1 cellular context compared by ENCODE assay signal in the genomic region with DNA sequence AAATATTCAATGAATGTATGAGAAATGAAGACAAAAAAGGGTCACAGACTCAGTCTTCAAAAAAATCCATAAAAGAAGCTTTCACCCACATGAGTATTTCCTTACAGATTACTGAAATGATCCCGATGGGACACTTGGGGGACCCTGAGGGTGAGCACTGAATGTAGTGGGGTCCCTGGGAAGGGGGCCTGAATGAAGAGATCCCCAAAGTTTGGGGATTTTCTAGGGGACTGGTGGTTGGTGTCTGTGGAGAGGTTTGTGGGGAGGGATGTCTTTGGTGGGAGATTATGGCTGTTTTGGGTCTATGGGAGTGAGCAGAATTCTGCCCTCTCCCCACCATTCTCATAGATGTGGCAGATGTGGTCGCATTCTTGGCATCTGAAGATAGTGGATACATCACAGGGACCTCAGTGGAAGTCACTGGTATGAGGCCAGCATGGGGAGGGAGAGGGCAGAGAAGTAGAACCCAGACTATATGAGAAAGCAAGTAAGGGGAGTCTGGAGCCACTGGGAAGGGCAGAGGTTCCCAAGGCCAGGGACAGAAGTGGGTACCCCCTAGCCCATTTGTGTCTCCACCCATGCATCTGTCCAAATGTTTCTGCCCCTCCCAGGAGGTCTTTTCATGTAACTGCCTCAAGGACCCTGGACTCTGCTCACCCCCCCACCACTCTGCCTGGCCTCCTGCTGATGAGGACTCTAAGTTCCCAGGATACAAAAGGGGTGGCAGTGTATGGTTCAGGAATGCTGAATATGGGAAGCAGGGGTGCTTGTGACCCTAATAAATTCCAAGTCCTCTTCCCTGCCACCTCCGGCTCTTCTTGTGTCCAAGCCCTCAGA.
TF ChIP-seq lines count a peak whose summit lies in the region.

No MANE protein-coding gene starts in this region.

TF ChIP-seq in K562, 482 proteins besides CTCF, POLR2A, EP300 and RAD21:
- TF ChIP-seq, protein P1, sequence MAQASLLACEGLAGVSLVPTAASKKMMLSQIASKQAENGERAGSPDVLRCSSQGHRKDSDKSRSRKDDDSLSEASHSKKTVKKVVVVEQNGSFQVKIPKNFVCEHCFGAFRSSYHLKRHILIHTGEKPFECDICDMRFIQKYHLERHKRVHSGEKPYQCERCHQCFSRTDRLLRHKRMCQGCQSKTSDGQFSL (CRISPR knock-in tag; IDR thresholded peaks at IDR 0.05): peak; percentile 71
- TF ChIP-seq, protein P1 (tag; IDR thresholded peaks at IDR 0.05): no peak; a peak in 1 of 4 replicates
- TF ChIP-seq ZNF830 (CRISPR knock-in tag; IDR thresholded peaks at IDR 0.05): no peak
